Comparison of ENCODE assay signal across 8 cellular contexts in the genomic region with DNA sequence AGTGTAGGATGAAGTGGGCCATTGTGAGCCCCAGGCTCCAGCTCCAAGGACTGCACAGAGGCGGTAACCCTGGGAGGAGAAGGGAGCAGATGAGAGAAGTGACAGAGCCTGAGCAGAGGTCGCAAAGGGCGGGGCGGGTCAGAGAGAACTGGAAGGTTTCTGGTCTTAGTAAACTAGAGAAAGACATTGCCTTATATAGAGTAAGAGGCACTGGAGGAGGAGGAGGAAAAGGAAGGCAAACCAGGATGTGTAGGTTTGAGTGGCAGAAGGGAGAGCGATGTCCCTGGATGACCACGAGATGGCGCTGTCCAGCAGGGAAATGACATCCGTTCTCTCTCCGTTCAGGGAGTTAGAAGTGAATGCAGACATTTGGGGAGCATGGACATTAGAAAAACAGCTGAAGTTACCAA. TPM values are rescaled to one million over a fixed set of nuclear protein-coding genes. Genes with fewer than 3 reads are reported as not detected.
DNase-seq lines count a peak whose midpoint lies in the region; ATAC-seq and TF ChIP-seq lines count a peak whose summit lies in the region.

No MANE protein-coding gene starts in this region.

- H3K4me3 ChIP-seq in lower leg skin (ENCODE audit: low read depth, poor library complexity, severe bottlenecking) = no peak overlapping the region

- no peak for TF ChIP-seq POLR2A in lower leg skin (IDR thresholded peaks at IDR 0.05)

- H3K27ac Mint-ChIP-seq in dendritic cell treated with granulocyte-macrophage colony-stimulating factor and Interleukin-4, amounts not matched to agents 40 ng/mL and 50 ng/mL, for 4 days = peak overlapping the region; percentile 32

- H3K9me3 Mint-ChIP-seq in dendritic cell treated with granulocyte-macrophage colony-stimulating factor and Interleukin-4, amounts not matched to agents 40 ng/mL and 50 ng/mL, for 4 days = peaks cover 14% of the 10 kb centered on the region

- peaks cover 4% of the 10 kb centered on the region for H3K27me3 Mint-ChIP-seq in dendritic cell treated with granulocyte-macrophage colony-stimulating factor and Interleukin-4, amounts not matched to agents 40 ng/mL and 50 ng/mL, for 4 days

- TF ChIP-seq CTCF in AG09319 (IDR thresholded peaks at IDR 0.05; ENCODE audit: low read depth, low read length) (peak; percentile 89), lower leg skin (IDR thresholded peaks at IDR 0.05) (peak in 1 of 3 donors; percentile 59)

- H3K4me1 Mint-ChIP-seq in dendritic cell treated with granulocyte-macrophage colony-stimulating factor and Interleukin-4, amounts not matched to agents 40 ng/mL and 50 ng/mL, for 4 days (ENCODE audit: low read depth) = peaks cover 10% of the 10 kb centered on the region

- ATAC-seq in GM18870 (IDR thresholded peaks at IDR 0.05; ENCODE audit: unreplicated experiment) (peak; percentile 78), HG03175 (IDR thresholded peaks at IDR 0.05; ENCODE audit: unreplicated experiment) (peak; percentile 86)

- DNase-seq in AG09319 (ENCODE audit: extremely low read depth, low read depth) (peak; percentile 63), NCI-H460 (ENCODE audit: extremely low read depth, low read depth) (peak; percentile 66), lower leg skin (ENCODE audit: low spot score in 2 of 2) (peak; percentile 67 to 93)
- DNase-seq in activated CD4-positive, alpha-beta T cell treated with anti-CD3 and anti-CD28 coated beads for 48 hours = peak; percentile 89
- DNase-seq in stimulated activated CD8-positive, alpha-beta memory T cell treated with anti-CD3 and anti-CD28 coated beads, Interleukin-12 subunit alpha, Interleukin-12 subunit beta, amount 100 ng/mL, for 1 hour (ENCODE audit: low read depth) = peak; percentile 80

- no peak overlapping the region for H3K4me3 Mint-ChIP-seq in dendritic cell treated with granulocyte-macrophage colony-stimulating factor and Interleukin-4, amounts not matched to agents 40 ng/mL and 50 ng/mL, for 4 days

- H3K36me3 Mint-ChIP-seq in dendritic cell treated with granulocyte-macrophage colony-stimulating factor and Interleukin-4, amounts not matched to agents 40 ng/mL and 50 ng/mL, for 4 days (ENCODE audit: low read depth) = peaks cover 7% of the 10 kb centered on the region

- WGBS in lower leg skin, 2 donors = 11 to 13% methylated on average over 9 of the region's 9 CpGs

- intact Hi-C loops in dendritic cell treated with granulocyte-macrophage colony-stimulating factor and Interleukin-4, amounts not matched to agents 40 ng/mL and 50 ng/mL, for 4 days (cut with micrococcal nuclease) = loop anchor here (1.0 to 5.0 kb wide), 2 partner anchors 37 to 126 kb away; no protein-coding TSS in a partner anchor
- intact Hi-C loops in lower leg skin (cut with DNase I; ENCODE audit: low total_unique reads) = no loop called here

RNA-seq across cellular contexts. Expression of gene STARD5, which starts 49.0 kb away (rescaled TPM):
- total RNA-seq in NCI-H460 (2014; rRNA removed; shearing (Covaris generic)) = 0.40 and 0.89 TPM in 2 replicates
- 1.8 and 3.0 TPM in 2 replicates for polyA plus RNA-seq in NCI-H460 (2014; cell fraction: nucleus; rRNA removed)
- 100 to 1,000 TPM in 1 of 4 donors, 10 to 100 TPM in 3; 57.0 to 108 (median 92.7) TPM for total RNA-seq in lower leg skin

Comparison
In these comparisons a context has a peak if more than half of its experiments do, and no peak if none do; other contexts are left out.
1. RNA of gene STARD5, which starts 49.0 kb away (total RNA-seq): 57.0 to 108 TPM in lower leg skin; 0.40 to 0.89 TPM in NCI-H460; every median in the first group is over 10 times any median in the second.
2. Peak in every context shown above with its lines, with median percentiles within 50 percentile points of each other: DNase-seq.